Comparison of ENCODE assay signal across 20 cellular contexts in the genomic region with DNA sequence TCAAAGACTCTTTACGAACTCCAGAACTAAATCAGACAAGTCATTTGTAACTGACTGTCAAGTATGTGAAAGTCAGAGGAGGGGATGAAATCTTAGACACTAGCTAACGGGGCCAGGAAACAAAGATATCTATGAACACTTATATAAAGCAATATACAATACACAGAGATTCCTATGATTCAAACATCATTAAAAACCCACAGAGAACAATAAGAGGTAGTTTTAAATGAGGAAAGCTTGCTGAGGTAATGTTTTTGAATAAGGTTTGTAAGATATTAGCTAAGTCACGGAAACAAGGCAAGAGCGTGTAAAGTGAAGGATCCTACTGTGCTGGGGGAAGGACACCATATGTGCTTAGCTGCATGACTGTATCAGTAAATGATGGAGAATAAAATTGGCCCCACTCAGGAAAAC.
"Had no signal": no experiment of that assay in that cellular context is flagged by ENCODE, and none has a peak within 500 bp of the region (broad histone marks: within the 10 kb centered on the region; RNA-seq: fewer than 3 reads in every experiment).

No MANE protein-coding gene starts in this region.

- H3K4me3 Mint-ChIP-seq: activated CD8-positive, alpha-beta memory T cell treated with anti-CD3 and anti-CD28 coated beads, Interleukin-2, amount 10 ng/mL, durations not matched to agents 7 days and 5 days; activated naive CD8-positive, alpha-beta T cell; activated T-cell treated with anti-CD3 and anti-CD28 coated beads, Interleukin-2, amount 50 U/mL, for 24 hours; naive thymus-derived CD8-positive, alpha-beta T cell; stimulated activated memory B cell treated with anti-CD40 and anti-IgM and Interleukin-4, amounts not matched to agents 10 μg/mL and 1 μg/mL and 100 μg/mL, for 72 hours had no signal

- H3K27me3 ChIP-seq: spleen, transverse colon had no signal

- H3K27ac ChIP-seq: psoas muscle, spleen, transverse colon had no signal

- H3K9me3 Mint-ChIP-seq: activated T-cell treated with anti-CD3 and anti-CD28 coated beads, Interleukin-2, amount 50 U/mL, for 24 hours; naive thymus-derived CD8-positive, alpha-beta T cell; stimulated activated memory B cell treated with anti-CD40 and anti-IgM and Interleukin-4, amounts not matched to agents 10 μg/mL and 1 μg/mL and 100 μg/mL, for 72 hours had no signal

- ATAC-seq: activated CD8-positive, alpha-beta memory T cell treated with anti-CD3 and anti-CD28 coated beads, Interleukin-2, amount 10 ng/mL, durations not matched to agents 7 days and 5 days; left cardiac atrium; mucosa of descending colon; naive thymus-derived CD8-positive, alpha-beta T cell; psoas muscle; sciatic nerve; stimulated activated memory B cell treated with anti-CD40 and anti-IgM and Interleukin-4, amounts not matched to agents 10 μg/mL and 1 μg/mL and 100 μg/mL, for 72 hours had no signal

- H3K27me3 Mint-ChIP-seq: activated CD8-positive, alpha-beta memory T cell treated with anti-CD3 and anti-CD28 coated beads, Interleukin-2, amount 10 ng/mL, durations not matched to agents 7 days and 5 days; activated naive CD8-positive, alpha-beta T cell; activated T-cell treated with anti-CD3 and anti-CD28 coated beads, Interleukin-2, amount 50 U/mL, for 24 hours; naive thymus-derived CD8-positive, alpha-beta T cell; stimulated activated memory B cell treated with anti-CD40 and anti-IgM and Interleukin-4, amounts not matched to agents 10 μg/mL and 1 μg/mL and 100 μg/mL, for 72 hours had no signal

- H3K36me3 Mint-ChIP-seq: activated CD8-positive, alpha-beta memory T cell treated with anti-CD3 and anti-CD28 coated beads, Interleukin-2, amount 10 ng/mL, durations not matched to agents 7 days and 5 days had no signal

- H3K4me1 Mint-ChIP-seq: activated CD8-positive, alpha-beta memory T cell treated with anti-CD3 and anti-CD28 coated beads, Interleukin-2, amount 10 ng/mL, durations not matched to agents 7 days and 5 days; naive thymus-derived CD8-positive, alpha-beta T cell had no signal

- H3K4me3 ChIP-seq: coronary artery, mucosa of descending colon, psoas muscle, spleen, transverse colon had no signal

- H3K27ac Mint-ChIP-seq: activated CD8-positive, alpha-beta memory T cell treated with anti-CD3 and anti-CD28 coated beads, Interleukin-2, amount 10 ng/mL, durations not matched to agents 7 days and 5 days; activated naive CD8-positive, alpha-beta T cell; activated T-cell treated with anti-CD3 and anti-CD28 coated beads, Interleukin-2, amount 50 U/mL, for 24 hours; stimulated activated memory B cell treated with anti-CD40 and anti-IgM and Interleukin-4, amounts not matched to agents 10 μg/mL and 1 μg/mL and 100 μg/mL, for 72 hours had no signal

- DNase-seq: activated CD4-positive, alpha-beta T cell treated with anti-CD3 and anti-CD28 coated beads for 1 hour; activated CD4-positive, alpha-beta T cell treated with anti-CD3 and anti-CD28 coated beads, Interleukin-2, amount 50 U/mL, for 48 hours; activated CD8-positive, alpha-beta memory T cell treated with anti-CD3 and anti-CD28 coated beads, Interleukin-2, amount 10 ng/mL, durations not matched to agents 7 days and 5 days; activated effector memory CD4-positive, alpha-beta T cell treated with anti-CD3 and anti-CD28 coated beads, Interleukin-2, amount 50 U/mL, for 16 hours; activated T-cell treated with anti-CD3 and anti-CD28 coated beads, Interleukin-2, amount 50 U/mL, for 24 hours; effector memory CD4-positive, alpha-beta T cell; erythroblast; left cardiac atrium; mucosa of descending colon; naive thymus-derived CD8-positive, alpha-beta T cell; nucleus accumbens; psoas muscle; spleen; stimulated activated CD4-positive, alpha-beta T cell treated with anti-CD3 and anti-CD28 coated beads, Interleukin-1b, Interleukin-23, amount 100 ng/mL, for 48 hours; substantia nigra; transverse colon had no signal
